ENCODE assay signal across 8 cellular contexts in the genomic region with DNA sequence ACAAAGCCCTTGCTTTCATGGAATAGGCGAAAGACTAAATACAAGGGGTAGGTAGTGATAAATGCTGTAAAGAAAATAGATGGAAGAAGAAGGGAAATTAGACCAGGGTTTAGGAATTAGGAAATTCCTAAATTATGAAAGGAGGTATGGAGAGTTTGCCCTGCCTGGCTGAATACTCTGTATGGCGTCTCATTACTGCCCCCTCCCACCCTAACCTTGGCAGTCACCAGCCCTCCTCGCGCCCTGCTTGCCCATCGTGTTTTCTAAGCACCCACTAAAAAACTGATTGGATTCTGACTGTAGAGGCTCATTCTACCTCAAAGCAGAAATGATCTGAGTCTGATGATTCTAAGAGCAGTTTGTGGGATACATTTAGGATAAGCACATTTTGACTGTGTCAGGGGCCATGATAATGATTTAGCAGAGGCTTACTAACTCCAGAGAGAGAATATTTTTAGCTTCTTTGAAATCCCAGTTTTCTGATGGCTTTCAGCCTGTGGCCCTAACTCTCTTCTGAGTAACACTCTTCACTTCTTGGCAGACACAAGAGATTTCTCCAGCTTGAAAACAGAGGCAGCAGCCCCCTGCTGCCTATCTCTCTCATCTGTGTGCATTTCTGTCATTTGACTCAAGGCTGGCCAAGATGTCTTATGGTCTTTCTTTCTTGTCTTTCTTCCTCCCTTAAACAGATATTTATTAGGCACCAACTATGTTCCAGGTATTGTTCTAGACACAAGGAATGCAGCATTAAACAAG. TPM values are rescaled to one million over a fixed set of nuclear protein-coding genes. Genes with fewer than 3 reads are reported as not detected.
DNase-seq lines count a peak whose midpoint lies in the region; ATAC-seq and TF ChIP-seq lines count a peak whose summit lies in the region.

No MANE protein-coding gene starts in this region.

- H4K20me1 ChIP-seq in SU-DHL-6 (ENCODE audit: low read depth, low read length) = peaks cover 17% of the 10 kb centered on the region; the same call in 1 of the 2 replicates

- H3K27me3 ChIP-seq in SU-DHL-6 (ENCODE audit: low read length) = no peaks in the 10 kb centered on the region
- no peaks in the 10 kb centered on the region for H3K27me3 ChIP-seq in subcutaneous abdominal adipose tissue (ENCODE audit: control insufficient read depth in 5 of 5, insufficient read depth in 4 of 5, low read length in 5 of 5)
- no peaks in the 10 kb centered on the region for H3K27me3 ChIP-seq in adrenal gland

- peaks cover 28% of the 10 kb centered on the region for H3K79me2 ChIP-seq in SU-DHL-6 (ENCODE audit: insufficient read depth, low read length)

- 0 out of 2 replicates have a peak, but pooled peaks cover 6% of the 10 kb centered on the region for H3F3A ChIP-seq in SU-DHL-6 (ENCODE audit: insufficient read depth)

- peak overlapping the region; percentile 93 for H2AFZ ChIP-seq in SU-DHL-6 (ENCODE audit: low read depth, low read length, severe bottlenecking)

- no peaks in the 10 kb centered on the region for H3K36me3 ChIP-seq in SU-DHL-6 (ENCODE audit: low read length)
- H3K36me3 ChIP-seq in subcutaneous abdominal adipose tissue (ENCODE audit: control insufficient read depth in 5 of 5, insufficient read depth in 5 of 5, low read length in 5 of 5) = no peaks in the 10 kb centered on the region
- H3K36me3 ChIP-seq in adrenal gland (replicated peaks in 1 of 2) = no peaks in the 10 kb centered on the region

- H3K4me3 ChIP-seq in SU-DHL-6 (ENCODE audit: insufficient read depth, low read length, poor library complexity, severe bottlenecking) (no peak overlapping the region), subcutaneous abdominal adipose tissue (ENCODE audit: low read depth in 1 of 5, low read length in 5 of 5) (peak overlapping the region in 2 of 5 donors; percentile 70 to 83), adrenal gland (no peak overlapping the region)

- no peak overlapping the region for H3K27ac ChIP-seq in SU-DHL-6 (ENCODE audit: low read depth, low read length)
- H3K27ac ChIP-seq in subcutaneous abdominal adipose tissue (ENCODE audit: low read depth, low read length) = peak overlapping the region; percentile 30
- no peak overlapping the region for H3K27ac ChIP-seq in adrenal gland

- H3K4me3 Mint-ChIP-seq in activated T-cell treated with anti-CD3 and anti-CD28 coated beads, Interleukin-2, amount 50 U/mL, for 4 hours = peak overlapping the region; percentile 76

- DNase-seq in activated T-cell treated with anti-CD3 and anti-CD28 coated beads, Interleukin-2, amount 50 U/mL, for 4 hours = no peak
- no peak for DNase-seq in activated T-cell treated with anti-CD3 and anti-CD28 coated beads, Interleukin-2, amount 50 U/mL, for 48 hours
- DNase-seq in globus pallidus (ENCODE audit: low spot score) = peak; percentile 9
- DNase-seq in cortex of kidney (lab: John Stamatoyannopoulos, UW) = no peak
- DNase-seq in adrenal gland = no peak

- H3K27me3 Mint-ChIP-seq in activated T-cell treated with anti-CD3 and anti-CD28 coated beads, Interleukin-2, amount 50 U/mL, for 4 hours (ENCODE audit: low read depth) = no peaks in the 10 kb centered on the region

- no peaks in the 10 kb centered on the region for H3K36me3 Mint-ChIP-seq in activated T-cell treated with anti-CD3 and anti-CD28 coated beads, Interleukin-2, amount 50 U/mL, for 4 hours (ENCODE audit: insufficient read depth)

- peaks cover 5 to 40% (median 31%) of the 10 kb centered on the region in 5 donors for H3K4me1 ChIP-seq in subcutaneous abdominal adipose tissue (ENCODE audit: control insufficient read depth in 5 of 5, insufficient read depth in 5 of 5, low read length in 5 of 5)
- H3K4me1 ChIP-seq in adrenal gland (replicated peaks in 1 of 2) = peaks cover 20 to 36% of the 10 kb centered on the region in 2 donors

- H3K4me1 Mint-ChIP-seq in activated T-cell treated with anti-CD3 and anti-CD28 coated beads, Interleukin-2, amount 50 U/mL, for 4 hours (ENCODE audit: low read depth) = peaks cover 35% of the 10 kb centered on the region

- H3K9me3 Mint-ChIP-seq in activated T-cell treated with anti-CD3 and anti-CD28 coated beads, Interleukin-2, amount 50 U/mL, for 4 hours = no peaks in the 10 kb centered on the region

- no peak for ATAC-seq in activated T-cell treated with anti-CD3 and anti-CD28 coated beads, Interleukin-2, amount 50 U/mL, for 4 hours
- ATAC-seq in GM21737 (IDR thresholded peaks at IDR 0.05; ENCODE audit: unreplicated experiment) = no peak

- peak overlapping the region; percentile 57 for H3K4me2 ChIP-seq in SU-DHL-6 (ENCODE audit: low read depth, low read length, poor library complexity, severe bottlenecking)

- 0 out of 2 replicates have a peak overlapping the region, but pooled peaks have one; percentile 52 for H3K9ac ChIP-seq in SU-DHL-6 (ENCODE audit: low read length)
- H3K9ac ChIP-seq in subcutaneous abdominal adipose tissue (ENCODE audit: low read length in 5 of 5) = peak overlapping the region in 2 of 5 donors; percentile 59 to 70

- no peak for TF ChIP-seq POLR2A in adrenal gland (IDR thresholded peaks at IDR 0.05)

- H3K9me2 ChIP-seq in SU-DHL-6 (replicated peaks; ENCODE audit: insufficient read depth, low read length) = no peaks in the 10 kb centered on the region

- TF ChIP-seq CTCF in SU-DHL-6 (IDR thresholded peaks at IDR 0.05; ENCODE audit: insufficient read depth, low read length, poor library complexity, severe bottlenecking) (no peak), adrenal gland (IDR thresholded peaks at IDR 0.05) (no peak)

- H3K9me3 ChIP-seq in SU-DHL-6 (ENCODE audit: insufficient read depth, low read length) (no peaks in the 10 kb centered on the region), subcutaneous abdominal adipose tissue (ENCODE audit: control insufficient read depth in 5 of 5, low read length in 5 of 5) (no peaks in the 10 kb centered on the region), adrenal gland (replicated peaks in 1 of 3) (no peaks in the 10 kb centered on the region)

- intact Hi-C loops in adrenal gland (cut with DNase I) = no loop called here

- 64 to 80% (median 75%) methylated on average over 5 of the region's 5 CpGs for whole genome bisulfite sequencing in adrenal gland, 4 donors

RNA-seq across cellular contexts. Expression of a gene that starts 1.4 kb away (rescaled TPM):
- 10 to 100 TPM; 13.7 to 15.8 (median 15.5) TPM for total RNA-seq in activated T-cell treated with anti-CD3 and anti-CD28 coated beads, Interleukin-2, amount 50 U/mL, for 4 hours
- 10 to 100 TPM; 27.7 to 56.8 (median 41.7) TPM for total RNA-seq in adrenal gland
- polyA plus RNA-seq in adrenal gland = 10 to 100 TPM in 2 of 3 donors, 1 to 10 TPM in 1; 9.2 to 48.8 (median 24.3) TPM
